In the genomic region with DNA sequence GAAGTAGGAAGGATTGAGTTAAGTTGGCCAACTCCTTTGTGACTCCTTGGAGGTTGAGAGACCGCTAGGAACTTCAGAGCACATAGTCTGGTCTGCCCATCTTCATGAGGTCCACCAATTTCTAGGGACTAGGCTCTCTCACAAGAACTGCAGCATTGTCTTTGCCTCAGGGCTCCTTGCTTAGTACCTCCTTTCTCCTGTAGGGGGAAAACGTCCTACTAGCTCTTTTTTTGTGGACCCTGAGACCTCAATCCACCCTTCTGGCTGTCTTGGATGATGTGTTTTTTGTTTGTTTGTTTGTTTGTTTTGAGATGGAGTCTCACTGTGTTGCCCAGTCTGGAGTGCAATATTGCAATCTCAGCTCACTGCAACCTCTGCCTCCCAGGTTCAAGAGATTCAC, we compare ENCODE assay signal across 15 cellular contexts. TPM values are rescaled to one million over a fixed set of nuclear protein-coding genes. Genes with fewer than 3 reads are reported as not detected.
DNase-seq lines count a peak whose midpoint lies in the region; TF ChIP-seq lines count a peak whose summit lies in the region.
"Had no signal": no experiment of that assay in that cellular context is flagged by ENCODE, and none has a peak within 500 bp of the region (broad histone marks: within the 10 kb centered on the region; RNA-seq: fewer than 3 reads in every experiment).

No MANE protein-coding gene starts in this region.

- H3K27ac ChIP-seq in osteoblast (ENCODE audit: low read depth, low read length) = no peak overlapping the region
- H3K27ac ChIP-seq: upper lobe of right lung had no signal

- peak; percentile 20 for TF ChIP-seq CTCF in cardiac fibroblast (IDR thresholded peaks at IDR 0.05; ENCODE audit: low read depth, low read length)
- peak; percentile 26 for TF ChIP-seq CTCF in osteoblast (IDR thresholded peaks at IDR 0.05; ENCODE audit: extremely low read depth, low read depth, low read length)
- no peak for TF ChIP-seq CTCF in lower leg skin (IDR thresholded peaks at IDR 0.05)

- peaks cover 4% of the 10 kb centered on the region for H3K27me3 ChIP-seq in osteoblast (ENCODE audit: insufficient read depth, low read length)
- H3K27me3 ChIP-seq: upper lobe of right lung had no signal

- DNase-seq in NCI-H82 (lab: John Stamatoyannopoulos, UW) (peak; percentile 39), NCI-H82 treated with DMSO at 0.1 percent for 48 hours (lab: John Stamatoyannopoulos, UW; ENCODE audit: unreplicated experiment) (no peak), HuH-7 (ENCODE audit: low spot score) (peak; percentile 43), cardiac fibroblast (ENCODE audit: low read depth in 2 of 2) (peak in 1 of 2 donors; percentile 1), osteoblast (ENCODE audit: insufficient read length, low spot score, missing footprints) (peak; percentile 49), midbrain (lab: John Stamatoyannopoulos, UW) (no peak), lower leg skin (ENCODE audit: low spot score in 2 of 2) (no peak)
- no peak for DNase-seq in activated CD4-positive, CD25-positive, alpha-beta regulatory T cell treated with anti-CD3 and anti-CD28 coated beads, Interleukin-2, amount 50 U/mL, for 72 hours
- DNase-seq: activated B cell treated with CpG ODN at 0.5 μM for 24 hours; central memory CD4-positive, alpha-beta T cell; NCI-H2107; upper lobe of right lung had no signal

- no peaks in the 10 kb centered on the region for H3K4me1 ChIP-seq in osteoblast (ENCODE audit: insufficient read depth, low read length)
- H3K4me1 ChIP-seq: upper lobe of right lung had no signal

- H2AFZ ChIP-seq in osteoblast (ENCODE audit: low read length) = no peak overlapping the region

- intact Hi-C loops in lower leg skin (cut with DNase I; ENCODE audit: low total_unique reads) = no loop called here

- no peaks in the 10 kb centered on the region for H3K79me2 ChIP-seq in osteoblast (ENCODE audit: insufficient read depth, low read length)

- no peak overlapping the region for H3K4me3 ChIP-seq in cardiac fibroblast (replicated peaks in 1 of 2; ENCODE audit: low read depth in 2 of 2, low read length in 2 of 2)
- H3K4me3 ChIP-seq in osteoblast (ENCODE audit: insufficient read depth, low read length) = no peak overlapping the region
- no peak overlapping the region for H3K4me3 ChIP-seq in lower leg skin (ENCODE audit: low read depth, poor library complexity, severe bottlenecking)
- H3K4me3 ChIP-seq: upper lobe of right lung had no signal

- no peaks in the 10 kb centered on the region for H4K20me1 ChIP-seq in osteoblast (ENCODE audit: insufficient read depth, low read length)

- no peaks in the 10 kb centered on the region for H3K36me3 ChIP-seq in osteoblast (ENCODE audit: insufficient read depth, low read length)
- H3K36me3 ChIP-seq: upper lobe of right lung had no signal

- no peak for TF ChIP-seq POLR2A in lower leg skin (IDR thresholded peaks at IDR 0.05)

- 37 to 49% methylated on average over 2 of the region's 2 CpGs for WGBS in lower leg skin, 2 donors

- no peaks in the 10 kb centered on the region for H3K9me3 ChIP-seq in osteoblast (ENCODE audit: low read depth, low read length)
- H3K9me3 ChIP-seq: upper lobe of right lung had no signal

- no peak overlapping the region for H3K4me2 ChIP-seq in osteoblast (ENCODE audit: insufficient read depth, low read length)

RNA-seq across cellular contexts. Expression of a gene that starts 21.6 kb away (rescaled TPM):
- total RNA-seq in osteoblast (not detected in 2 replicates), lower leg skin (not detected)
- total RNA-seq: activated B cell treated with CpG ODN at 0.5 μM for 24 hours, glomerular endothelial cell, mononuclear cell, RPMI7951, upper lobe of right lung had no signal

Comparison
In these comparisons a context has a peak if more than half of its experiments do, and no peak if none do; other contexts are left out.
1. DNase-seq: peak in NCI-H82 (single experiment), HuH-7 (single experiment) and osteoblast (single experiment); none in NCI-H82 treated with DMSO at 0.1 percent for 48 hours (single experiment), midbrain (single experiment), lower leg skin (0 of 2) and activated CD4-positive, CD25-positive, alpha-beta regulatory T cell treated with anti-CD3 and anti-CD28 coated beads, Interleukin-2, amount 50 U/mL, for 72 hours (single experiment).
2. CTCF ChIP-seq: peak in cardiac fibroblast (single experiment) and osteoblast (single experiment); none in lower leg skin (0 of 3).